Comparison of ENCODE assay signal across 8 cellular contexts in genomic region chr3:177598110-177598833, GRCh38.
DNase-seq lines count a peak whose midpoint lies in the region; ATAC-seq, FAIRE-seq and TF ChIP-seq lines count a peak whose summit lies in the region.

No MANE protein-coding gene starts in this region.

- intact Hi-C loops in activated B cell treated with CpG ODN at 0.5 μM for 24 hours (cut with micrococcal nuclease) = loop anchor here (2.0 kb wide), 1 partner anchor 19 kb away; no protein-coding TSS in a partner anchor

- POLR2A ChIA-PET in activated B cell treated with CpG ODN at 0.5 μM for 24 hours (lab: Charles Lee) = interaction anchor here (0.8 to 1.4 kb wide), 2 partner anchors 401 to 417 kb away, joined by 3 to 4 read pairs; partner anchors contain the start of gene TBL1XR1

- H3K4me3 Mint-ChIP-seq in activated B cell treated with CpG ODN at 0.5 μM for 24 hours = peak overlapping the region; percentile 68
- peak overlapping the region; percentile 36 for H3K4me3 Mint-ChIP-seq in stimulated activated memory B cell treated with anti-CD40 and anti-IgM and Interleukin-4, amounts not matched to agents 10 μg/mL and 1 μg/mL and 100 μg/mL, for 72 hours

- H3K27me3 ChIP-seq in right atrium auricular region (no peaks in the 10 kb centered on the region), SJCRH30 (no peaks in the 10 kb centered on the region)

- FAIRE-seq in H54 (lab: Jason Lieb, UNC) = no peak

- ATAC-seq in HG03460 (IDR thresholded peaks at IDR 0.05; ENCODE audit: unreplicated experiment) (peak; percentile 3), activated B cell treated with CpG ODN at 0.5 μM for 24 hours (ENCODE audit: low read depth) (no peak), HG03520 (IDR thresholded peaks at IDR 0.05; ENCODE audit: unreplicated experiment) (no peak)
- no peak for ATAC-seq in stimulated activated memory B cell treated with anti-CD40 and anti-IgM and Interleukin-4, amounts not matched to agents 10 μg/mL and 1 μg/mL and 100 μg/mL, for 72 hours

- peaks cover 0 to 41% of the 10 kb centered on the region in 2 donors for H3K4me1 ChIP-seq in right atrium auricular region
- peaks cover 15% of the 10 kb centered on the region for H3K4me1 ChIP-seq in SJCRH30

- H3K9me3 ChIP-seq in right atrium auricular region = no peaks in the 10 kb centered on the region
- H3K9me3 ChIP-seq in SJCRH30 (replicated peaks) = no peaks in the 10 kb centered on the region

- H3K27ac ChIP-seq in right atrium auricular region (peak overlapping the region; percentile 30 to 49), SJCRH30 (no peak overlapping the region)

- DNase-seq in activated B cell treated with CpG ODN at 0.5 μM for 24 hours (no peak), right atrium auricular region (ENCODE audit: low spot score) (no peak), H54 (ENCODE audit: insufficient read length, low spot score) (no peak), SJCRH30 (no peak), NCI-H187 (lab: John Stamatoyannopoulos, UW) (no peak)

- peak overlapping the region; percentile 83 for H3K27ac Mint-ChIP-seq in activated B cell treated with CpG ODN at 0.5 μM for 24 hours
- H3K27ac Mint-ChIP-seq in stimulated activated memory B cell treated with anti-CD40 and anti-IgM and Interleukin-4, amounts not matched to agents 10 μg/mL and 1 μg/mL and 100 μg/mL, for 72 hours = peak overlapping the region; percentile 71

- no peaks in the 10 kb centered on the region for H3K36me3 ChIP-seq in right atrium auricular region
- no peaks in the 10 kb centered on the region for H3K36me3 ChIP-seq in SJCRH30

- H3K36me3 Mint-ChIP-seq in activated B cell treated with CpG ODN at 0.5 μM for 24 hours (ENCODE audit: low read depth) = no peaks in the 10 kb centered on the region
- no peaks in the 10 kb centered on the region for H3K36me3 Mint-ChIP-seq in stimulated activated memory B cell treated with anti-CD40 and anti-IgM and Interleukin-4, amounts not matched to agents 10 μg/mL and 1 μg/mL and 100 μg/mL, for 72 hours

- H3K4me3 ChIP-seq in right atrium auricular region = no peak overlapping the region
- H3K4me3 ChIP-seq in SJCRH30 = no peak overlapping the region

- TF ChIP-seq CTCF in activated B cell treated with CpG ODN at 0.5 μM for 24 hours (IDR thresholded peaks at IDR 0.05) = no peak
- TF ChIP-seq CTCF in right atrium auricular region (IDR thresholded peaks at IDR 0.05) = no peak

- H3K4me1 Mint-ChIP-seq in activated B cell treated with CpG ODN at 0.5 μM for 24 hours = peaks cover 64% of the 10 kb centered on the region
- H3K4me1 Mint-ChIP-seq in stimulated activated memory B cell treated with anti-CD40 and anti-IgM and Interleukin-4, amounts not matched to agents 10 μg/mL and 1 μg/mL and 100 μg/mL, for 72 hours = peaks cover 59% of the 10 kb centered on the region

- no peaks in the 10 kb centered on the region for H3K9me3 Mint-ChIP-seq in activated B cell treated with CpG ODN at 0.5 μM for 24 hours
- no peaks in the 10 kb centered on the region for H3K9me3 Mint-ChIP-seq in stimulated activated memory B cell treated with anti-CD40 and anti-IgM and Interleukin-4, amounts not matched to agents 10 μg/mL and 1 μg/mL and 100 μg/mL, for 72 hours

- TF ChIP-seq POLR2A in H54 (IDR thresholded peaks at IDR 0.05; ENCODE audit: low read depth, low read length) = no peak

- CTCF ChIA-PET in activated B cell treated with CpG ODN at 0.5 μM for 24 hours (lab: Charles Lee) = no interaction called here

- no peaks in the 10 kb centered on the region for H3K27me3 Mint-ChIP-seq in activated B cell treated with CpG ODN at 0.5 μM for 24 hours
- H3K27me3 Mint-ChIP-seq in stimulated activated memory B cell treated with anti-CD40 and anti-IgM and Interleukin-4, amounts not matched to agents 10 μg/mL and 1 μg/mL and 100 μg/mL, for 72 hours = no peaks in the 10 kb centered on the region
